1 cellular context compared by ENCODE assay signal in the genomic region with DNA sequence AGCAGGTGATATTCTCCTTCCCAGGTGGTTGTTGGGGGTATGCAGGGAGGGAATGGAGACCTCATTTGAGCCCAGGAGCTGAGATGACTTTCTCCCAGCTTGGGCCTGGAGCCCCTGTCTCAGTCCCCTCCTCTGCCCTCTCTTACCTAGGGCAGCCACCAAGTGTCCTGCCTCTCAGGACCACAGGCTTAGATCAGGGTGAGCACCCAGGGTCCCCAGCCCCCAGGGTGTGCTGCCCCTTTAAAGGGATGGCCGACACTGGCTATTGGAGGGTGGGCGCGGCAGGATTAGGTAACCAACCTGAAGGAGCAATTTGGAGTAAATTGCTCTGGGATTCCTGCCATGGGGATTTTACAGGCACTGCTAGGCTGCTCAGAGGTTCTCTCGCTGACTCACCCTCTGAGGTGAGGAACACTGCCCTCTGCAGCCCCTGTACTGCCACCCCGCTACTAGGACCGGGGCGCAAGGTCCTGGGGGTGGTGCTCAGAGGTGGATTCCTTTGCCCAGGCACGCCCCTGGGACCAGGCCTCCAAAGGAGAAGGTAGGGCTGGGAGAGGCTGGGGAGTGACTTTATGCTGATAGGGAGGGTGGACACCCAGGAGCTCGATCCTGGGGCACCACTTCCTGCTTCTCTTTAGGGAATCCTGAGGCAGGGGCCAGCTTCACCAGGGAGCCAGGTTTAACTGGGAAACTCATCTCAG.
A peak's percentile ranks its signal among the peaks of the same experiment; 100 is the strongest.
TF ChIP-seq lines count a peak whose summit lies in the region.

No MANE protein-coding gene starts in this region.

TF ChIP-seq in K562, 482 proteins besides CTCF, POLR2A, EP300 and RAD21 (continued from another document):
- TF ChIP-seq, protein P1, sequence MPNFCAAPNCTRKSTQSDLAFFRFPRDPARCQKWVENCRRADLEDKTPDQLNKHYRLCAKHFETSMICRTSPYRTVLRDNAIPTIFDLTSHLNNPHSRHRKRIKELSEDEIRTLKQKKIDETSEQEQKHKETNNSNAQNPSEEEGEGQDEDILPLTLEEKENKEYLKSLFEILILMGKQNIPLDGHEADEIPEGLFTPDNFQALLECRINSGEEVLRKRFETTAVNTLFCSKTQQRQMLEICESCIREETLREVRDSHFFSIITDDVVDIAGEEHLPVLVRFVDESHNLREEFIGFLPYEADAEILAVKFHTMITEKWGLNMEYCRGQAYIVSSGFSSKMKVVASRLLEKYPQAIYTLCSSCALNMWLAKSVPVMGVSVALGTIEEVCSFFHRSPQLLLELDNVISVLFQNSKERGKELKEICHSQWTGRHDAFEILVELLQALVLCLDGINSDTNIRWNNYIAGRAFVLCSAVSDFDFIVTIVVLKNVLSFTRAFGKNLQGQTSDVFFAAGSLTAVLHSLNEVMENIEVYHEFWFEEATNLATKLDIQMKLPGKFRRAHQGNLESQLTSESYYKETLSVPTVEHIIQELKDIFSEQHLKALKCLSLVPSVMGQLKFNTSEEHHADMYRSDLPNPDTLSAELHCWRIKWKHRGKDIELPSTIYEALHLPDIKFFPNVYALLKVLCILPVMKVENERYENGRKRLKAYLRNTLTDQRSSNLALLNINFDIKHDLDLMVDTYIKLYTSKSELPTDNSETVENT (CRISPR knock-in tag; IDR thresholded peaks at IDR 0.05) = no peak
- TF ChIP-seq SMAD3 (CRISPR knock-in tag; conservative IDR thresholded peaks at IDR 0.05) (no peak), TAF9B (IDR thresholded peaks at IDR 0.05; ENCODE audit: partially characterized antibody) (no peak), HMG20A (CRISPR knock-in tag; conservative IDR thresholded peaks at IDR 0.05) (no peak), JUN (IDR thresholded peaks at IDR 0.05; ENCODE audit: borderline replicate concordance, low read depth, low read length) (peak; percentile 77; the same call in 1 of the 2 replicates), JUN (CRISPR knock-in tag; IDR thresholded peaks at IDR 0.05; ENCODE audit: borderline replicate concordance) (no peak), DIDO1 (tag; IDR thresholded peaks at IDR 0.05; ENCODE audit: low read depth) (no peak), XRCC5 (IDR thresholded peaks at IDR 0.05; ENCODE audit: low read depth, low read length) (0 out of 2 replicates have a peak, but pooled peaks have one; percentile 6), KHSRP (IDR thresholded peaks at IDR 0.05) (no peak), NR2C1 (IDR thresholded peaks at IDR 0.05) (peak; percentile 43; the same call in 1 of the 2 replicates), NR2C1 (tag; IDR thresholded peaks at IDR 0.05) (no peak), SUPT5H (IDR thresholded peaks at IDR 0.05) (no peak)
- TF ChIP-seq, protein P2, sequence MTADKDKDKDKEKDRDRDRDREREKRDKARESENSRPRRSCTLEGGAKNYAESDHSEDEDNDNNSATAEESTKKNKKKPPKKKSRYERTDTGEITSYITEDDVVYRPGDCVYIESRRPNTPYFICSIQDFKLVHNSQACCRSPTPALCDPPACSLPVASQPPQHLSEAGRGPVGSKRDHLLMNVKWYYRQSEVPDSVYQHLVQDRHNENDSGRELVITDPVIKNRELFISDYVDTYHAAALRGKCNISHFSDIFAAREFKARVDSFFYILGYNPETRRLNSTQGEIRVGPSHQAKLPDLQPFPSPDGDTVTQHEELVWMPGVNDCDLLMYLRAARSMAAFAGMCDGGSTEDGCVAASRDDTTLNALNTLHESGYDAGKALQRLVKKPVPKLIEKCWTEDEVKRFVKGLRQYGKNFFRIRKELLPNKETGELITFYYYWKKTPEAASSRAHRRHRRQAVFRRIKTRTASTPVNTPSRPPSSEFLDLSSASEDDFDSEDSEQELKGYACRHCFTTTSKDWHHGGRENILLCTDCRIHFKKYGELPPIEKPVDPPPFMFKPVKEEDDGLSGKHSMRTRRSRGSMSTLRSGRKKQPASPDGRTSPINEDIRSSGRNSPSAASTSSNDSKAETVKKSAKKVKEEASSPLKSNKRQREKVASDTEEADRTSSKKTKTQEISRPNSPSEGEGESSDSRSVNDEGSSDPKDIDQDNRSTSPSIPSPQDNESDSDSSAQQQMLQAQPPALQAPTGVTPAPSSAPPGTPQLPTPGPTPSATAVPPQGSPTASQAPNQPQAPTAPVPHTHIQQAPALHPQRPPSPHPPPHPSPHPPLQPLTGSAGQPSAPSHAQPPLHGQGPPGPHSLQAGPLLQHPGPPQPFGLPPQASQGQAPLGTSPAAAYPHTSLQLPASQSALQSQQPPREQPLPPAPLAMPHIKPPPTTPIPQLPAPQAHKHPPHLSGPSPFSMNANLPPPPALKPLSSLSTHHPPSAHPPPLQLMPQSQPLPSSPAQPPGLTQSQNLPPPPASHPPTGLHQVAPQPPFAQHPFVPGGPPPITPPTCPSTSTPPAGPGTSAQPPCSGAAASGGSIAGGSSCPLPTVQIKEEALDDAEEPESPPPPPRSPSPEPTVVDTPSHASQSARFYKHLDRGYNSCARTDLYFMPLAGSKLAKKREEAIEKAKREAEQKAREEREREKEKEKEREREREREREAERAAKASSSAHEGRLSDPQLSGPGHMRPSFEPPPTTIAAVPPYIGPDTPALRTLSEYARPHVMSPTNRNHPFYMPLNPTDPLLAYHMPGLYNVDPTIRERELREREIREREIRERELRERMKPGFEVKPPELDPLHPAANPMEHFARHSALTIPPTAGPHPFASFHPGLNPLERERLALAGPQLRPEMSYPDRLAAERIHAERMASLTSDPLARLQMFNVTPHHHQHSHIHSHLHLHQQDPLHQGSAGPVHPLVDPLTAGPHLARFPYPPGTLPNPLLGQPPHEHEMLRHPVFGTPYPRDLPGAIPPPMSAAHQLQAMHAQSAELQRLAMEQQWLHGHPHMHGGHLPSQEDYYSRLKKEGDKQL (CRISPR knock-in tag; IDR thresholded peaks at IDR 0.05; ENCODE audit: borderline replicate concordance) = no peak
